8 cellular contexts compared by ENCODE assay signal in genomic region chr12:9651265-9651729, GRCh38. TPM values are rescaled to one million over a fixed set of nuclear protein-coding genes. Genes with fewer than 3 reads are reported as not detected.
DNase-seq lines count a peak whose midpoint lies in the region; ATAC-seq and TF ChIP-seq lines count a peak whose summit lies in the region.

No MANE protein-coding gene starts in this region.

- H2AFZ ChIP-seq in hepatocyte, result no peak overlapping the region

- H3K27me3 Mint-ChIP-seq in activated T-cell treated with anti-CD3 and anti-CD28 coated beads, Interleukin-2, amount 50 U/mL, for 4 hours (ENCODE audit: low read depth), result no peaks in the 10 kb centered on the region

- peaks cover 5% of the 10 kb centered on the region for H3K9me3 Mint-ChIP-seq in activated T-cell treated with anti-CD3 and anti-CD28 coated beads, Interleukin-2, amount 50 U/mL, for 4 hours

- H3K27ac ChIP-seq in right atrium auricular region, result peak overlapping the region; percentile 87 to 90
- peak overlapping the region; percentile 44 for H3K27ac ChIP-seq in hepatocyte
- peak overlapping the region; percentile 69 for H3K27ac ChIP-seq in temporal lobe (ENCODE audit: low read depth, low read length)

- H3K9me3 ChIP-seq in right atrium auricular region (no peaks in the 10 kb centered on the region), hepatocyte (ENCODE audit: low read depth) (no peaks in the 10 kb centered on the region)

- peaks cover 67% of the 10 kb centered on the region for H3K4me1 Mint-ChIP-seq in activated T-cell treated with anti-CD3 and anti-CD28 coated beads, Interleukin-2, amount 50 U/mL, for 4 hours (ENCODE audit: low read depth)

- H3K36me3 Mint-ChIP-seq in activated T-cell treated with anti-CD3 and anti-CD28 coated beads, Interleukin-2, amount 50 U/mL, for 4 hours (ENCODE audit: insufficient read depth), result peaks cover 45% of the 10 kb centered on the region

- H3K36me3 ChIP-seq in right atrium auricular region (peaks cover 3% of the 10 kb centered on the region), hepatocyte (replicated peaks; ENCODE audit: insufficient read depth, low read depth) (peaks cover 3% of the 10 kb centered on the region)

- peak overlapping the region; percentile 87 for H3K4me2 ChIP-seq in hepatocyte

- H3K27me3 ChIP-seq in right atrium auricular region, result no peaks in the 10 kb centered on the region
- no peaks in the 10 kb centered on the region for H3K27me3 ChIP-seq in hepatocyte

- intact Hi-C loops in Right ventricle myocardium superior (cut with DNase I), result no loop called here

- ATAC-seq in Right ventricle myocardium superior (ENCODE audit: poor library complexity) (no peak), HG03097 (IDR thresholded peaks at IDR 0.05; ENCODE audit: low FRiP score, unreplicated experiment) (no peak), GM21360 (IDR thresholded peaks at IDR 0.05; ENCODE audit: unreplicated experiment) (no peak)
- ATAC-seq in activated T-cell treated with anti-CD3 and anti-CD28 coated beads, Interleukin-2, amount 50 U/mL, for 4 hours, result peak in 1 of 2 donors; percentile 8

- H3K4me3 Mint-ChIP-seq in activated T-cell treated with anti-CD3 and anti-CD28 coated beads, Interleukin-2, amount 50 U/mL, for 4 hours, result peak overlapping the region; percentile 96

- peaks cover 0 to 27% of the 10 kb centered on the region in 2 donors for H3K4me1 ChIP-seq in right atrium auricular region
- peaks cover 29% of the 10 kb centered on the region for H3K4me1 ChIP-seq in hepatocyte (ENCODE audit: insufficient read depth)

- no peaks in the 10 kb centered on the region for H3K9me2 ChIP-seq in hepatocyte (replicated peaks; ENCODE audit: insufficient read depth)

- WGBS in hepatocyte (ENCODE audit: low lambda C conversion rate, missing lambda C conversion rate), result 91% methylated on average over 3 of the region's 3 CpGs

- H4K20me1 ChIP-seq in hepatocyte (ENCODE audit: insufficient read depth, poor library complexity, severe bottlenecking), result no peaks in the 10 kb centered on the region

- TF ChIP-seq CTCF in right atrium auricular region (IDR thresholded peaks at IDR 0.05) (no peak), hepatocyte (IDR thresholded peaks at IDR 0.05; ENCODE audit: poor library complexity) (no peak)

- H3K4me3 ChIP-seq in right atrium auricular region (peak overlapping the region in 1 of 2 donors; percentile 4), hepatocyte (no peak overlapping the region)

- DNase-seq in right atrium auricular region (ENCODE audit: low spot score) (no peak), Right ventricle myocardium superior (no peak), hepatocyte (ENCODE audit: low spot score) (no peak), DMS 273 treated with DMSO at 0.1 percent for 48 hours (lab: John Stamatoyannopoulos, UW) (no peak)
- DNase-seq in activated T-cell treated with anti-CD3 and anti-CD28 coated beads, Interleukin-2, amount 50 U/mL, for 4 hours, result no peak

- H3K79me2 ChIP-seq in hepatocyte, result peaks cover 58% of the 10 kb centered on the region

RNA-seq across cellular contexts. Expression of gene CLEC2D, which starts 18.2 kb away (rescaled TPM):
- total RNA-seq in right atrium auricular region, result 1 to 10 TPM; 6.5 to 6.9 TPM
- 4.5 TPM for total RNA-seq in Right ventricle myocardium superior
- 100 to 1,000 TPM; 278 to 321 (median 282) TPM for total RNA-seq in activated T-cell treated with anti-CD3 and anti-CD28 coated beads, Interleukin-2, amount 50 U/mL, for 4 hours
- total RNA-seq in hepatocyte, result 5.7 and 6.0 TPM in 2 replicates
- polyA plus RNA-seq in hepatocyte, result 3.7 and 3.9 TPM in 2 replicates
- 9.1 TPM for total RNA-seq in temporal lobe

RNA-seq across cellular contexts. Expression of gene KLRB1, which starts 43.6 kb away (rescaled TPM):
- total RNA-seq in right atrium auricular region (under 1 TPM in 1 of 2 donors, not detected in 1; 0.75 TPM), Right ventricle myocardium superior (not detected), hepatocyte (not detected in 2 replicates), temporal lobe (not detected)
- total RNA-seq in activated T-cell treated with anti-CD3 and anti-CD28 coated beads, Interleukin-2, amount 50 U/mL, for 4 hours, result 1 to 10 TPM in 2 of 3 donors, under 1 TPM in 1; 0.56 to 2.2 (median 1.1) TPM
- polyA plus RNA-seq in hepatocyte, result not detected in 2 replicates

Comparison
In these comparisons a context has a peak if more than half of its experiments do, and no peak if none do; other contexts are left out.
1. RNA of gene CLEC2D, which starts 18.2 kb away (total RNA-seq): 278 to 321 TPM in activated T-cell treated with anti-CD3 and anti-CD28 coated beads, Interleukin-2, amount 50 U/mL, for 4 hours; 9.1 TPM in temporal lobe (single experiment), 6.5 to 6.9 TPM in right atrium auricular region, 5.7 to 6.0 TPM in hepatocyte and 4.5 TPM in Right ventricle myocardium superior (single experiment); every median in the first group is over 10 times any median in the second.
2. Peak in every context shown above with its lines, with median percentiles within 50 percentile points of each other: H3K27ac ChIP-seq.